ENCODE assay signal across 1 cellular context in the genomic region with DNA sequence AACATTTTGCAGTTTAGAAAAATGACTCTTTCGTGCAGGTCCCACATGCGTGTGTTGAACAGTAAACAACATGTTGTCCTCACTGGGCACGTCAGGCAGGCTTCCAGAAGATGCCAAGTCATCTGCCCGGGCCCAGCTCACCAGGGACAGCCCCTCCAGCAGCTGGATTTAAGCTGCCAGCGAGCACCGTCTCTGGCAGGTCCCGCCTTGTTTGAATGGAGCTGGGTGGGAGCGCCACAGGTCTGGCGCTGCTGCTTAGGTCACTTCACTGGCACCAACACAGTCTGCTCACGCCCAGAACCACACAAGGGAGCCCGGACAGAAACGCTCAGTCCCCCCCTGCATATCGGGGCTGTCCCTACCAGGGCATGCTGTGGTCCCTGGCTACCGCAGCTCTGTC.
TF ChIP-seq lines count a peak whose summit lies in the region.

No MANE protein-coding gene starts in this region.

TF ChIP-seq in GM23338, 12 proteins besides CTCF, POLR2A, EP300 and RAD21 (continued from another document):
- TF ChIP-seq, protein P1, sequence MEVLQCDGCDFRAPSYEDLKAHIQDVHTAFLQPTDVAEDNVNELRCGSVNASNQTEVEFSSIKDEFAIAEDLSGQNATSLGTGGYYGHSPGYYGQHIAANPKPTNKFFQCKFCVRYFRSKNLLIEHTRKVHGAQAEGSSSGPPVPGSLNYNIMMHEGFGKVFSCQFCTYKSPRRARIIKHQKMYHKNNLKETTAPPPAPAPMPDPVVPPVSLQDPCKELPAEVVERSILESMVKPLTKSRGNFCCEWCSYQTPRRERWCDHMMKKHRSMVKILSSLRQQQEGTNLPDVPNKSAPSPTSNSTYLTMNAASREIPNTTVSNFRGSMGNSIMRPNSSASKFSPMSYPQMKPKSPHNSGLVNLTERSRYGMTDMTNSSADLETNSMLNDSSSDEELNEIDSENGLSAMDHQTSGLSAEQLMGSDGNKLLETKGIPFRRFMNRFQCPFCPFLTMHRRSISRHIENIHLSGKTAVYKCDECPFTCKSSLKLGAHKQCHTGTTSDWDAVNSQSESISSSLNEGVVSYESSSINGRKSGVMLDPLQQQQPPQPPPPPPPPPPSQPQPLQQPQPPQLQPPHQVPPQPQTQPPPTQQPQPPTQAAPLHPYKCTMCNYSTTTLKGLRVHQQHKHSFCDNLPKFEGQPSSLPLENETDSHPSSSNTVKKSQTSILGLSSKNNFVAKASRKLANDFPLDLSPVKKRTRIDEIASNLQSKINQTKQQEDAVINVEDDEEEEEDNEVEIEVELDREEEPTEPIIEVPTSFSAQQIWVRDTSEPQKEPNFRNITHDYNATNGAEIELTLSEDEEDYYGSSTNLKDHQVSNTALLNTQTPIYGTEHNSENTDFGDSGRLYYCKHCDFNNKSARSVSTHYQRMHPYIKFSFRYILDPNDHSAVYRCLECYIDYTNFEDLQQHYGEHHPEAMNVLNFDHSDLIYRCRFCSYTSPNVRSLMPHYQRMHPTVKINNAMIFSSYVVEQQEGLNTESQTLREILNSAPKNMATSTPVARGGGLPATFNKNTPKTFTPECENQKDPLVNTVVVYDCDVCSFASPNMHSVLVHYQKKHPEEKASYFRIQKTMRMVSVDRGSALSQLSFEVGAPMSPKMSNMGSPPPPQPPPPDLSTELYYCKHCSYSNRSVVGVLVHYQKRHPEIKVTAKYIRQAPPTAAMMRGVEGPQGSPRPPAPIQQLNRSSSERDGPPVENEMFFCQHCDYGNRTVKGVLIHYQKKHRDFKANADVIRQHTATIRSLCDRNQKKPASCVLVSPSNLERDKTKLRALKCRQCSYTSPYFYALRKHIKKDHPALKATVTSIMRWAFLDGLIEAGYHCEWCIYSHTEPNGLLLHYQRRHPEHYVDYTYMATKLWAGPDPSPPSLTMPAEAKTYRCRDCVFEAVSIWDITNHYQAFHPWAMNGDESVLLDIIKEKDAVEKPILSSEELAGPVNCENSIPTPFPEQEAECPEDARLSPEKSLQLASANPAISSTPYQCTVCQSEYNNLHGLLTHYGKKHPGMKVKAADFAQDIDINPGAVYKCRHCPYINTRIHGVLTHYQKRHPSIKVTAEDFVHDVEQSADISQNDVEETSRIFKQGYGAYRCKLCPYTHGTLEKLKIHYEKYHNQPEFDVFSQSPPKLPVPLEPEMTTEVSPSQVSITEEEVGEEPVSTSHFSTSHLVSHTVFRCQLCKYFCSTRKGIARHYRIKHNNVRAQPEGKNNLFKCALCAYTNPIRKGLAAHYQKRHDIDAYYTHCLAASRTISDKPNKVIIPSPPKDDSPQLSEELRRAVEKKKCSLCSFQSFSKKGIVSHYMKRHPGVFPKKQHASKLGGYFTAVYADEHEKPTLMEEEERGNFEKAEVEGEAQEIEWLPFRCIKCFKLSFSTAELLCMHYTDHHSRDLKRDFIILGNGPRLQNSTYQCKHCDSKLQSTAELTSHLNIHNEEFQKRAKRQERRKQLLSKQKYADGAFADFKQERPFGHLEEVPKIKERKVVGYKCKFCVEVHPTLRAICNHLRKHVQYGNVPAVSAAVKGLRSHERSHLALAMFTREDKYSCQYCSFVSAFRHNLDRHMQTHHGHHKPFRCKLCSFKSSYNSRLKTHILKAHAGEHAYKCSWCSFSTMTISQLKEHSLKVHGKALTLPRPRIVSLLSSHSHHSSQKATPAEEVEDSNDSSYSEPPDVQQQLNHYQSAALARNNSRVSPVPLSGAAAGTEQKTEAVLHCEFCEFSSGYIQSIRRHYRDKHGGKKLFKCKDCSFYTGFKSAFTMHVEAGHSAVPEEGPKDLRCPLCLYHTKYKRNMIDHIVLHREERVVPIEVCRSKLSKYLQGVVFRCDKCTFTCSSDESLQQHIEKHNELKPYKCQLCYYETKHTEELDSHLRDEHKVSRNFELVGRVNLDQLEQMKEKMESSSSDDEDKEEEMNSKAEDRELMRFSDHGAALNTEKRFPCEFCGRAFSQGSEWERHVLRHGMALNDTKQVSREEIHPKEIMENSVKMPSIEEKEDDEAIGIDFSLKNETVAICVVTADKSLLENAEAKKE (CRISPR knock-in tag; IDR thresholded peaks at IDR 0.05), result no peak
- no peak for TF ChIP-seq EZH2 (IDR thresholded peaks at IDR 0.05; ENCODE audit: low read depth, unreplicated experiment)
- no peak for TF ChIP-seq POLR2AphosphoS5 (IDR thresholded peaks at IDR 0.05; ENCODE audit: low read depth)
- no peak for TF ChIP-seq CREB1 (CRISPR knock-in tag; IDR thresholded peaks at IDR 0.05; ENCODE audit: low read depth)
- TF ChIP-seq, protein P2, sequence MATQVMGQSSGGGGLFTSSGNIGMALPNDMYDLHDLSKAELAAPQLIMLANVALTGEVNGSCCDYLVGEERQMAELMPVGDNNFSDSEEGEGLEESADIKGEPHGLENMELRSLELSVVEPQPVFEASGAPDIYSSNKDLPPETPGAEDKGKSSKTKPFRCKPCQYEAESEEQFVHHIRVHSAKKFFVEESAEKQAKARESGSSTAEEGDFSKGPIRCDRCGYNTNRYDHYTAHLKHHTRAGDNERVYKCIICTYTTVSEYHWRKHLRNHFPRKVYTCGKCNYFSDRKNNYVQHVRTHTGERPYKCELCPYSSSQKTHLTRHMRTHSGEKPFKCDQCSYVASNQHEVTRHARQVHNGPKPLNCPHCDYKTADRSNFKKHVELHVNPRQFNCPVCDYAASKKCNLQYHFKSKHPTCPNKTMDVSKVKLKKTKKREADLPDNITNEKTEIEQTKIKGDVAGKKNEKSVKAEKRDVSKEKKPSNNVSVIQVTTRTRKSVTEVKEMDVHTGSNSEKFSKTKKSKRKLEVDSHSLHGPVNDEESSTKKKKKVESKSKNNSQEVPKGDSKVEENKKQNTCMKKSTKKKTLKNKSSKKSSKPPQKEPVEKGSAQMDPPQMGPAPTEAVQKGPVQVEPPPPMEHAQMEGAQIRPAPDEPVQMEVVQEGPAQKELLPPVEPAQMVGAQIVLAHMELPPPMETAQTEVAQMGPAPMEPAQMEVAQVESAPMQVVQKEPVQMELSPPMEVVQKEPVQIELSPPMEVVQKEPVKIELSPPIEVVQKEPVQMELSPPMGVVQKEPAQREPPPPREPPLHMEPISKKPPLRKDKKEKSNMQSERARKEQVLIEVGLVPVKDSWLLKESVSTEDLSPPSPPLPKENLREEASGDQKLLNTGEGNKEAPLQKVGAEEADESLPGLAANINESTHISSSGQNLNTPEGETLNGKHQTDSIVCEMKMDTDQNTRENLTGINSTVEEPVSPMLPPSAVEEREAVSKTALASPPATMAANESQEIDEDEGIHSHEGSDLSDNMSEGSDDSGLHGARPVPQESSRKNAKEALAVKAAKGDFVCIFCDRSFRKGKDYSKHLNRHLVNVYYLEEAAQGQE (IDR thresholded peaks at IDR 0.05; ENCODE audit: unreplicated experiment), result no peak
- TF ChIP-seq NANOG (IDR thresholded peaks at IDR 0.05; ENCODE audit: borderline replicate concordance), result no peak
- TF ChIP-seq ZNF114 (CRISPR knock-in tag; IDR thresholded peaks at IDR 0.05), result no peak
- no peak for TF ChIP-seq ZNF331 (CRISPR knock-in tag; IDR thresholded peaks at IDR 0.05; ENCODE audit: low read depth)
- TF ChIP-seq JUNB (IDR thresholded peaks at IDR 0.05; ENCODE audit: unreplicated experiment), result no peak
TF ChIP-seq in GM23338: peak in this region for 0.
